In the genomic region with DNA sequence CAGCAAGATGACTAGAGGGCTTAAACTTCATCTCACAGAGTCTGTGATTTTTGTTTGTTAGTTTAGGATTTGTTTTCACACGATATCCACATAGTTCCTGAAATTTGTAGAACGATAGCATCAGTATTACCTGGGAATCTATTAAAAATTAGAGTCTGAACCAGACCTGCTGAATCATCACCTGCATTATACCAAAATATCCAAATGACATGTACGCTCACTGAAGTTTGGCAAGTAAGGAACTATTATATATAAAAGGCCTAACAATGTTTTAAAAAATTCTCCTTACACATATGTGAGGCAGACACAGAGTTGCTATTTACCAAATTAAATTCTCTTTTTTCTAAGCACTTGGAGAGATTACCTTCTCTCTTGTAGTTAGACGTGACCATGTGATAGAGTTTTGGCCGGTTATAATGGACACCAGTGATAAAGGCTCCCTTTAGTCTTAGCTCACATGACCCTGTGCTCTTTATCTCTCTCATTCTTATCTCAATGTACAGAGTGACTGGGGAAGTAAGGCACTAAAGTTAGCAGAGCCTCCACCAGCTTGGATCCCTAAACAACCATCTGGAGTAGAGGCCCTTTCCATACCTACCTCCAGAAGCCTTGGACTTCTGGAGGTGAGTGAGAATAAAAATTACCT, we compare ENCODE assay signal across 1 cellular context.
TF ChIP-seq lines count a peak whose summit lies in the region.

No MANE protein-coding gene starts in this region.

TF ChIP-seq in K562, 482 proteins besides CTCF, POLR2A, EP300 and RAD21 (continued from another document):
- TF ChIP-seq, protein P1, sequence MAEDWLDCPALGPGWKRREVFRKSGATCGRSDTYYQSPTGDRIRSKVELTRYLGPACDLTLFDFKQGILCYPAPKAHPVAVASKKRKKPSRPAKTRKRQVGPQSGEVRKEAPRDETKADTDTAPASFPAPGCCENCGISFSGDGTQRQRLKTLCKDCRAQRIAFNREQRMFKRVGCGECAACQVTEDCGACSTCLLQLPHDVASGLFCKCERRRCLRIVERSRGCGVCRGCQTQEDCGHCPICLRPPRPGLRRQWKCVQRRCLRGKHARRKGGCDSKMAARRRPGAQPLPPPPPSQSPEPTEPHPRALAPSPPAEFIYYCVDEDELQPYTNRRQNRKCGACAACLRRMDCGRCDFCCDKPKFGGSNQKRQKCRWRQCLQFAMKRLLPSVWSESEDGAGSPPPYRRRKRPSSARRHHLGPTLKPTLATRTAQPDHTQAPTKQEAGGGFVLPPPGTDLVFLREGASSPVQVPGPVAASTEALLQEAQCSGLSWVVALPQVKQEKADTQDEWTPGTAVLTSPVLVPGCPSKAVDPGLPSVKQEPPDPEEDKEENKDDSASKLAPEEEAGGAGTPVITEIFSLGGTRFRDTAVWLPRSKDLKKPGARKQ (CRISPR knock-in tag; IDR thresholded peaks at IDR 0.05), result no peak
- TF ChIP-seq, protein P2, sequence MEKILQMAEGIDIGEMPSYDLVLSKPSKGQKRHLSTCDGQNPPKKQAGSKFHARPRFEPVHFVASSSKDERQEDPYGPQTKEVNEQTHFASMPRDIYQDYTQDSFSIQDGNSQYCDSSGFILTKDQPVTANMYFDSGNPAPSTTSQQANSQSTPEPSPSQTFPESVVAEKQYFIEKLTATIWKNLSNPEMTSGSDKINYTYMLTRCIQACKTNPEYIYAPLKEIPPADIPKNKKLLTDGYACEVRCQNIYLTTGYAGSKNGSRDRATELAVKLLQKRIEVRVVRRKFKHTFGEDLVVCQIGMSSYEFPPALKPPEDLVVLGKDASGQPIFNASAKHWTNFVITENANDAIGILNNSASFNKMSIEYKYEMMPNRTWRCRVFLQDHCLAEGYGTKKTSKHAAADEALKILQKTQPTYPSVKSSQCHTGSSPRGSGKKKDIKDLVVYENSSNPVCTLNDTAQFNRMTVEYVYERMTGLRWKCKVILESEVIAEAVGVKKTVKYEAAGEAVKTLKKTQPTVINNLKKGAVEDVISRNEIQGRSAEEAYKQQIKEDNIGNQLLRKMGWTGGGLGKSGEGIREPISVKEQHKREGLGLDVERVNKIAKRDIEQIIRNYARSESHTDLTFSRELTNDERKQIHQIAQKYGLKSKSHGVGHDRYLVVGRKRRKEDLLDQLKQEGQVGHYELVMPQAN (IDR thresholded peaks at IDR 0.05; ENCODE audit: borderline replicate concordance), result no peak
- peak; percentile 64; the same call in 1 of the 2 replicates for TF ChIP-seq ZNF24 (IDR thresholded peaks at IDR 0.05)
- peak; percentile 44 for TF ChIP-seq SMAD1 (IDR thresholded peaks at IDR 0.05; ENCODE audit: low read depth, low read length, partially characterized antibody)
- TF ChIP-seq, protein P3, sequence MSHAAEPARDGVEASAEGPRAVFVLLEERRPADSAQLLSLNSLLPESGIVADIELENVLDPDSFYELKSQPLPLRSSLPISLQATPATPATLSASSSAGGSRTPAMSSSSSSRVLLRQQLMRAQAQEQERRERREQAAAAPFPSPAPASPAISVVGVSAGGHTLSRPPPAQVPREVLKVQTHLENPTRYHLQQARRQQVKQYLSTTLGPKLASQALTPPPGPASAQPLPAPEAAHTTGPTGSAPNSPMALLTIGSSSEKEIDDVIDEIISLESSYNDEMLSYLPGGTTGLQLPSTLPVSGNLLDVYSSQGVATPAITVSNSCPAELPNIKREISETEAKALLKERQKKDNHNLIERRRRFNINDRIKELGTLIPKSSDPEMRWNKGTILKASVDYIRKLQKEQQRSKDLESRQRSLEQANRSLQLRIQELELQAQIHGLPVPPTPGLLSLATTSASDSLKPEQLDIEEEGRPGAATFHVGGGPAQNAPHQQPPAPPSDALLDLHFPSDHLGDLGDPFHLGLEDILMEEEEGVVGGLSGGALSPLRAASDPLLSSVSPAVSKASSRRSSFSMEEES (CRISPR knock-in tag; IDR thresholded peaks at IDR 0.05), result peak; percentile 83
- TF ChIP-seq HSF4 (CRISPR knock-in tag; IDR thresholded peaks at IDR 0.05; ENCODE audit: borderline replicate concordance), result no peak
- peak; percentile 63 for TF ChIP-seq ATF7 (IDR thresholded peaks at IDR 0.05)
- TF ChIP-seq ZNF639 (CRISPR knock-in tag; conservative IDR thresholded peaks at IDR 0.05 in 1 of 2, IDR thresholded peaks at IDR 0.05 in 1 of 2), result peak in 1 of 2 experiments; percentile 65; a peak in 1 of 4 replicates
- peak; percentile 73 for TF ChIP-seq SMARCC2 (IDR thresholded peaks at IDR 0.05; ENCODE audit: low read depth)
- peak; percentile 76 for TF ChIP-seq NFIC (IDR thresholded peaks at IDR 0.05)
- TF ChIP-seq CLOCK (CRISPR knock-in tag; IDR thresholded peaks at IDR 0.05; ENCODE audit: borderline replicate concordance), result peak; percentile 7; the same call in 1 of the 2 replicates
- no peak for TF ChIP-seq SMARCB1 (IDR thresholded peaks at IDR 0.05; ENCODE audit: insufficient read length, low read depth)
- TF ChIP-seq ATF4 (CRISPR knock-in tag; IDR thresholded peaks at IDR 0.05), result 0 out of 2 replicates have a peak, but pooled peaks have one; percentile 49
- TF ChIP-seq, protein P4, sequence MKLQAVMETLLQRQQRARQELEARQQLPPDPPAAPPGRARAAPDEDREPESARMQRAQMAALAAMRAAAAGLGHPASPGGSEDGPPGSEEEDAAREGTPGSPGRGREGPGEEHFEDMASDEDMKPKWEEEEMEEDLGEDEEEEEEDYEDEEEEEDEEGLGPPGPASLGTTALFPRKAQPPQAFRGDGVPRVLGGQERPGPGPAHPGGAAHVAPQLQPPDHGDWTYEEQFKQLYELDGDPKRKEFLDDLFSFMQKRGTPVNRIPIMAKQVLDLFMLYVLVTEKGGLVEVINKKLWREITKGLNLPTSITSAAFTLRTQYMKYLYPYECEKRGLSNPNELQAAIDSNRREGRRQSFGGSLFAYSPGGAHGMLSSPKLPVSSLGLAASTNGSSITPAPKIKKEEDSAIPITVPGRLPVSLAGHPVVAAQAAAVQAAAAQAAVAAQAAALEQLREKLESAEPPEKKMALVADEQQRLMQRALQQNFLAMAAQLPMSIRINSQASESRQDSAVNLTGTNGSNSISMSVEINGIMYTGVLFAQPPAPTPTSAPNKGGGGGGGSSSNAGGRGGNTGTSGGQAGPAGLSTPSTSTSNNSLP (IDR thresholded peaks at IDR 0.05; ENCODE audit: borderline replicate concordance, low read depth, low read length), result 0 out of 2 replicates have a peak, but pooled peaks have one; percentile 35
- TF ChIP-seq CXXC5 (CRISPR knock-in tag; IDR thresholded peaks at IDR 0.05), result peak; percentile 85
- no peak for TF ChIP-seq GTF2B (IDR thresholded peaks at IDR 0.05; ENCODE audit: extremely low read depth, insufficient read length)
- no peak for TF ChIP-seq HNRNPL (IDR thresholded peaks at IDR 0.05; ENCODE audit: low read depth, low read length)
- TF ChIP-seq SMAD4 (CRISPR knock-in tag; conservative IDR thresholded peaks at IDR 0.05), result peak; percentile 89
